15 cellular contexts compared by ENCODE assay signal in genomic region chr17:17079761-17080160, GRCh38. TPM values are rescaled to one million over a fixed set of nuclear protein-coding genes. Genes with fewer than 3 reads are reported as not detected.
DNase-seq lines count a peak whose midpoint lies in the region; ATAC-seq and TF ChIP-seq lines count a peak whose summit lies in the region.
"Had no signal": no experiment of that assay in that cellular context is flagged by ENCODE, and none has a peak within 500 bp of the region (broad histone marks: within the 10 kb centered on the region; RNA-seq: fewer than 3 reads in every experiment).

No MANE protein-coding gene starts in this region.

- H3K18ac ChIP-seq in mesenchymal stem cell (ENCODE audit: low read depth in 1 of 2, low read length in 2 of 2), result no peak overlapping the region

- H3K4me3 ChIP-seq in mesenchymal stem cell (ENCODE audit: insufficient read depth in 1 of 2, low read depth in 1 of 2, low read length in 2 of 2), result no peak overlapping the region
- no peak overlapping the region for H3K4me3 ChIP-seq in tibial artery
- H3K4me3 ChIP-seq: ovary had no signal

- no peaks in the 10 kb centered on the region for H3K27me3 ChIP-seq in mesenchymal stem cell (ENCODE audit: control insufficient read depth in 1 of 2, insufficient read depth in 1 of 2, low read length in 2 of 2)
- H3K27me3 ChIP-seq in tibial artery, result no peaks in the 10 kb centered on the region
- H3K27me3 ChIP-seq: ovary had no signal

- DNase-seq in WTC11 (ENCODE audit: low spot score), result no peak
- DNase-seq in head of caudate nucleus, result peak in 26 of 42 donors; percentile 21 to 79 (median 57)
- no peak for DNase-seq in mesenchymal stem cell
- peak; percentile 74 to 88 for DNase-seq in tibial artery
- no peak for DNase-seq in stimulated activated naive CD8-positive, alpha-beta T cell treated with anti-CD3 and anti-CD28 coated beads, Interleukin-15, Interleukin-2, amounts not matched to agents 100 U/mL and 50 U/mL, for 24 hours
- no peak for DNase-seq in KG1 (lab: John Stamatoyannopoulos, UW)
- DNase-seq in activated naive CD8-positive, alpha-beta T cell treated with anti-CD3 and anti-CD28 coated beads, Interleukin-2, amount 50 U/mL, for 24 hours, result no peak
- DNase-seq in activated naive CD4-positive, alpha-beta T cell treated with Interleukin-2 at 50 U/mL for 16 hours, result no peak
- DNase-seq: activated CD4-positive, alpha-beta T cell treated with anti-CD3 and anti-CD28 coated beads, Interleukin-2, amount 50 U/mL, for 1 hour; CD4-positive, CD25-positive, alpha-beta regulatory T cell; OCI-M1; stimulated activated CD4-positive, alpha-beta T cell treated with anti-CD3 and anti-CD28 coated beads, Interleukin-4, amount 100 ng/mL, for 1 hour; stimulated activated naive CD8-positive, alpha-beta T cell treated with anti-CD3 and anti-CD28 coated beads, Interleukin-15, amount 100 ng/mL, for 72 hours had no signal

- intact Hi-C loops in head of caudate nucleus (cut with DNase I), result no loop called here
- intact Hi-C loops in tibial artery (cut with DNase I; ENCODE audit: low total_unique reads), result no loop called here

- H4K8ac ChIP-seq in mesenchymal stem cell (ENCODE audit: low read length), result no peak overlapping the region

- H2BK120ac ChIP-seq in mesenchymal stem cell (ENCODE audit: low read depth, low read length), result no peak overlapping the region

- H3K4ac ChIP-seq in mesenchymal stem cell (ENCODE audit: low read depth in 1 of 2, low read length in 2 of 2), result no peak overlapping the region

- H3K4me1 Mint-ChIP-seq in WTC11, result no peaks in the 10 kb centered on the region
- H3K4me1 Mint-ChIP-seq in activated naive CD8-positive, alpha-beta T cell treated with anti-CD3 and anti-CD28 coated beads, Interleukin-2, amount 50 U/mL, for 24 hours, result peaks cover 15% of the 10 kb centered on the region

- H3K23ac ChIP-seq in mesenchymal stem cell (ENCODE audit: low read length in 2 of 2), result peak overlapping the region in 1 of 2 experiments; percentile 19

- H3K4me1 ChIP-seq in mesenchymal stem cell (ENCODE audit: control insufficient read depth, insufficient read depth, low read depth, low read length), result peaks cover 12% of the 10 kb centered on the region
- peaks cover 3 to 95% (median 75%) of the 10 kb centered on the region in 4 donors for H3K4me1 ChIP-seq in tibial artery

- H3K9me3 ChIP-seq in mesenchymal stem cell (ENCODE audit: control insufficient read depth, low read length) (no peaks in the 10 kb centered on the region), tibial artery (no peaks in the 10 kb centered on the region)
- H3K9me3 ChIP-seq: ovary had no signal

- no peaks in the 10 kb centered on the region for H3K27me3 Mint-ChIP-seq in WTC11 (ENCODE audit: low read depth)
- H3K27me3 Mint-ChIP-seq in activated naive CD8-positive, alpha-beta T cell treated with anti-CD3 and anti-CD28 coated beads, Interleukin-2, amount 50 U/mL, for 24 hours, result no peaks in the 10 kb centered on the region
- H3K27me3 Mint-ChIP-seq: CD4-positive, CD25-positive, alpha-beta regulatory T cell; stimulated activated naive CD8-positive, alpha-beta T cell treated with anti-CD3 and anti-CD28 coated beads, Interleukin-15, amount 100 ng/mL, for 72 hours had no signal

- H3K36me3 ChIP-seq in mesenchymal stem cell (ENCODE audit: control insufficient read depth in 1 of 2, insufficient read depth in 2 of 2, low read depth in 1 of 2, low read length in 2 of 2), result peaks cover 40 to 48% of the 10 kb centered on the region in 2 experiments
- H3K36me3 ChIP-seq in tibial artery, result peaks cover 7 to 48% (median 16%) of the 10 kb centered on the region in 3 donors
- H3K36me3 ChIP-seq: ovary had no signal

- no peak overlapping the region for H2AK5ac ChIP-seq in mesenchymal stem cell (ENCODE audit: low read length, severe bottlenecking)

- POLR2A ChIA-PET in WTC11 (lab: Charles Lee), result no interaction called here

- no peak for ATAC-seq in WTC11
- ATAC-seq in stimulated activated naive CD8-positive, alpha-beta T cell treated with anti-CD3 and anti-CD28 coated beads, Interleukin-15, Interleukin-2, amounts not matched to agents 100 U/mL and 50 U/mL, for 24 hours, result no peak
- no peak for ATAC-seq in activated naive CD8-positive, alpha-beta T cell treated with anti-CD3 and anti-CD28 coated beads, Interleukin-2, amount 50 U/mL, for 24 hours
- ATAC-seq: stimulated activated naive CD8-positive, alpha-beta T cell treated with anti-CD3 and anti-CD28 coated beads, Interleukin-15, amount 100 ng/mL, for 72 hours had no signal

- H3K9me3 Mint-ChIP-seq in WTC11, result no peaks in the 10 kb centered on the region
- H3K9me3 Mint-ChIP-seq in activated naive CD8-positive, alpha-beta T cell treated with anti-CD3 and anti-CD28 coated beads, Interleukin-2, amount 50 U/mL, for 24 hours, result no peaks in the 10 kb centered on the region
- H3K9me3 Mint-ChIP-seq: activated T-helper 2 cell treated with anti-CD3 and anti-CD28 coated beads, Interferon-gamma antibody, Interleukin-2, Interleukin-4, amounts not matched to agents 10 μg/mL and 5 μg/mL and 100 μg/mL, durations not matched to agents 14 hours and 24 hours and 36 hours; CD4-positive, CD25-positive, alpha-beta regulatory T cell; stimulated activated naive CD8-positive, alpha-beta T cell treated with anti-CD3 and anti-CD28 coated beads, Interleukin-15, amount 100 ng/mL, for 72 hours had no signal

- no peak overlapping the region for H2BK5ac ChIP-seq in mesenchymal stem cell (ENCODE audit: low read depth, low read length, poor library complexity, severe bottlenecking)

- no peak overlapping the region for H3K14ac ChIP-seq in mesenchymal stem cell (ENCODE audit: low read length in 2 of 2)

- peaks cover 63% of the 10 kb centered on the region for H3K79me1 ChIP-seq in mesenchymal stem cell (replicated peaks; ENCODE audit: low read length, poor library complexity, severe bottlenecking)

- H3K4me2 ChIP-seq in mesenchymal stem cell (ENCODE audit: low read length, poor library complexity, severe bottlenecking), result no peak overlapping the region

- peak overlapping the region; percentile 71 for H2BK15ac ChIP-seq in mesenchymal stem cell (ENCODE audit: low read depth, poor library complexity, severe bottlenecking)

- H4K91ac ChIP-seq in mesenchymal stem cell (ENCODE audit: low read length), result no peak overlapping the region

- peak overlapping the region; percentile 17 for H3K9ac ChIP-seq in mesenchymal stem cell (ENCODE audit: low read length)

- no peak overlapping the region for H2AFZ ChIP-seq in mesenchymal stem cell (ENCODE audit: low read depth, low read length)

- peak overlapping the region; percentile 86; the same call in 1 of the 2 replicates for H3K27ac Mint-ChIP-seq in WTC11
- no peak overlapping the region for H3K27ac Mint-ChIP-seq in activated naive CD8-positive, alpha-beta T cell treated with anti-CD3 and anti-CD28 coated beads, Interleukin-2, amount 50 U/mL, for 24 hours
- H3K27ac Mint-ChIP-seq: activated T-helper 2 cell treated with anti-CD3 and anti-CD28 coated beads, Interferon-gamma antibody, Interleukin-2, Interleukin-4, amounts not matched to agents 10 μg/mL and 5 μg/mL and 100 μg/mL, durations not matched to agents 14 hours and 24 hours and 36 hours had no signal

- WGBS in mesenchymal stem cell, result 96% methylated on average over 6 of the region's 6 CpGs

- TF ChIP-seq CTCF in WTC11 (IDR thresholded peaks at IDR 0.05) (no peak), tibial artery (IDR thresholded peaks at IDR 0.05) (no peak)

- CTCF ChIA-PET in WTC11 (lab: Charles Lee), result interaction anchor here (0.6 to 1.6 kb wide), 3 partner anchors 41 to 88 kb away, joined by 3 to 4 read pairs (median 3); no protein-coding TSS in a partner anchor

- H3K36me3 Mint-ChIP-seq in WTC11, result peaks cover 15% of the 10 kb centered on the region
- peaks cover 22% of the 10 kb centered on the region for H3K36me3 Mint-ChIP-seq in activated naive CD8-positive, alpha-beta T cell treated with anti-CD3 and anti-CD28 coated beads, Interleukin-2, amount 50 U/mL, for 24 hours (ENCODE audit: low read depth)

- no peak overlapping the region for H2BK12ac ChIP-seq in mesenchymal stem cell (ENCODE audit: low read length in 2 of 2)

- no peak overlapping the region for H3K4me3 Mint-ChIP-seq in WTC11
- H3K4me3 Mint-ChIP-seq in activated naive CD8-positive, alpha-beta T cell treated with anti-CD3 and anti-CD28 coated beads, Interleukin-2, amount 50 U/mL, for 24 hours, result no peak overlapping the region
- H3K4me3 Mint-ChIP-seq: CD4-positive, CD25-positive, alpha-beta regulatory T cell; stimulated activated naive CD8-positive, alpha-beta T cell treated with anti-CD3 and anti-CD28 coated beads, Interleukin-15, amount 100 ng/mL, for 72 hours had no signal

- H3K27ac ChIP-seq in mesenchymal stem cell (ENCODE audit: low read length, poor library complexity, severe bottlenecking) (no peak overlapping the region), tibial artery (peak overlapping the region; percentile 59 to 64)
- H3K27ac ChIP-seq: ovary had no signal

TF ChIP-seq in WTC11, 78 proteins besides CTCF, POLR2A, EP300 and RAD21 (continues in another document):
- TF ChIP-seq HMGA2 (CRISPR knock-in tag; IDR thresholded peaks at IDR 0.05) (no peak), STAT6 (CRISPR knock-in tag; conservative IDR thresholded peaks at IDR 0.05; ENCODE audit: low read depth) (no peak), ETV6 (CRISPR knock-in tag; IDR thresholded peaks at IDR 0.05) (no peak), CDX4 (CRISPR knock-in tag; IDR thresholded peaks at IDR 0.05; ENCODE audit: borderline replicate concordance) (no peak)

RNA-seq across cellular contexts. Expression of gene MPRIP, which starts 37.5 kb away (rescaled TPM):
- total RNA-seq in WTC11 (2021), result 127 to 140 TPM (median 136 TPM) in 3 replicates
- polyA plus RNA-seq in mesenchymal stem cell (2013, experiment 1 of 2), result 112 TPM
- 112 TPM for polyA plus RNA-seq in mesenchymal stem cell (2013, experiment 2 of 2)

Comparison
In these comparisons a context has a peak if more than half of its experiments do, and no peak if none do; other contexts are left out.
1. DNase-seq: peak in head of caudate nucleus (26 of 42) and tibial artery (2 of 2); none in WTC11 (single experiment), mesenchymal stem cell (single experiment), stimulated activated naive CD8-positive, alpha-beta T cell treated with anti-CD3 and anti-CD28 coated beads, Interleukin-15, Interleukin-2, amounts not matched to agents 100 U/mL and 50 U/mL, for 24 hours (single experiment), KG1 (single experiment), activated naive CD8-positive, alpha-beta T cell treated with anti-CD3 and anti-CD28 coated beads, Interleukin-2, amount 50 U/mL, for 24 hours (single experiment) and activated naive CD4-positive, alpha-beta T cell treated with Interleukin-2 at 50 U/mL for 16 hours (single experiment).